Comparison of ENCODE assay signal across 21 cellular contexts in genomic region chr10:122855745-122856144, GRCh38. TPM values are rescaled to one million over a fixed set of nuclear protein-coding genes. Genes with fewer than 3 reads are reported as not detected.
"Had no signal": no experiment of that assay in that cellular context is flagged by ENCODE, and none has a peak within 500 bp of the region (broad histone marks: within the 10 kb centered on the region; RNA-seq: fewer than 3 reads in every experiment).

No MANE protein-coding gene starts in this region.

- H3K27me3 ChIP-seq: adrenal gland, esophagus muscularis mucosa, right atrium auricular region had no signal

- H3K9me3 ChIP-seq: adrenal gland, right atrium auricular region had no signal

- H3K4me2 ChIP-seq: smooth muscle cell had no signal

- H3K4me3 ChIP-seq: adrenal gland, esophagus muscularis mucosa, right atrium auricular region, smooth muscle cell had no signal

- ATAC-seq: natural killer cell treated with Interleukin-12 subunit alpha and Interleukin-12 subunit beta and Interleukin-15 and Interleukin-18, amount 100 ng/mL, for 72 hours had no signal

- H3K4me1 ChIP-seq: adrenal gland, esophagus muscularis mucosa, right atrium auricular region had no signal

- H3K36me3 ChIP-seq: adrenal gland, right atrium auricular region, WERI-Rb-1 had no signal

- H3K27ac ChIP-seq: adrenal gland, esophagus muscularis mucosa, right atrium auricular region, WERI-Rb-1 had no signal

- DNase-seq: activated CD4-positive, alpha-beta T cell treated with anti-CD3 and anti-CD28 coated beads, Interleukin-2, amount 50 U/mL, for 48 hours; activated effector memory CD4-positive, alpha-beta T cell treated with anti-CD3 and anti-CD28 coated beads, Interleukin-2, amount 50 U/mL, for 16 hours; activated T-cell treated with anti-CD3 and anti-CD28 coated beads, Interleukin-2, amount 50 U/mL, for 24 hours; glutamatergic neuron; kidney glomerular epithelial cell; occipital lobe; stimulated activated CD4-positive, alpha-beta T cell treated with anti-CD3 and anti-CD28 coated beads, Interleukin-4, amount 100 ng/mL, for 4 hours; stimulated activated CD8-positive, alpha-beta memory T cell treated with anti-CD3 and anti-CD28 coated beads, Interleukin-4, amount 100 ng/mL, for 48 hours; stimulated activated naive CD4-positive, alpha-beta T cell treated with Interleukin-2 at 50 U/mL for 16 hours; T-helper 1 cell; trophoblast cell; WERI-Rb-1 had no signal

RNA-seq across cellular contexts. Expression of gene CUZD1, which starts 10.1 kb away (rescaled TPM):
- total RNA-seq: chondrocyte, progenitor cell of endocrine pancreas had no signal
- polyA plus RNA-seq: smooth muscle cell had no signal

RNA-seq across cellular contexts. Expression of gene FAM24B, which starts 23.6 kb away (rescaled TPM):
- total RNA-seq: chondrocyte, progenitor cell of endocrine pancreas, smooth muscle cell had no signal
- polyA plus RNA-seq: smooth muscle cell had no signal

RNA-seq across cellular contexts. Expression of gene FAM24A, which starts 54.7 kb away (rescaled TPM):
- total RNA-seq: adrenal gland; chondrocyte; esophagus muscularis mucosa; liver; mesenteric fat pad; natural killer cell treated with Interleukin-12 subunit alpha and Interleukin-12 subunit beta and Interleukin-15 and Interleukin-18, amount 100 ng/mL, for 72 hours; occipital lobe; progenitor cell of endocrine pancreas; right atrium auricular region; smooth muscle cell had no signal
- polyA plus RNA-seq: adrenal gland, liver, smooth muscle cell had no signal
